In genomic region chr1:246564839-246565750, GRCh38 we compare ENCODE assay signal across 8 cellular contexts. TPM values are rescaled to one million over a fixed set of nuclear protein-coding genes. Genes with fewer than 3 reads are reported as not detected.
DNase-seq lines count a peak whose midpoint lies in the region; ATAC-seq and TF ChIP-seq lines count a peak whose summit lies in the region.

No MANE protein-coding gene starts in this region.

- H3K9me3 Mint-ChIP-seq in type B pancreatic cell = no peaks in the 10 kb centered on the region

- no peaks in the 10 kb centered on the region for H3K27me3 Mint-ChIP-seq in type B pancreatic cell

- peaks cover 0 to 50% (median 46%) of the 10 kb centered on the region in 9 donors for H3K4me1 ChIP-seq in heart right ventricle
- peaks cover 33% of the 10 kb centered on the region for H3K4me1 ChIP-seq in adipocyte (ENCODE audit: control insufficient read depth, insufficient read depth, low read length)
- H3K4me1 ChIP-seq in liver (ENCODE audit: control insufficient read depth in 4 of 4, insufficient read depth in 4 of 4, low read length in 3 of 4) = peaks cover 3 to 28% (median 17%) of the 10 kb centered on the region in 4 donors

- H3K4me1 Mint-ChIP-seq in type B pancreatic cell (ENCODE audit: unreplicated experiment) = peaks cover 15% of the 10 kb centered on the region

- H3K36me3 ChIP-seq in heart right ventricle (peaks cover 0 to 41% (median 18%) of the 10 kb centered on the region in 9 donors), adipocyte (ENCODE audit: control insufficient read depth, insufficient read depth, low read length, severe bottlenecking) (peaks cover 9% of the 10 kb centered on the region), liver (ENCODE audit: control insufficient read depth in 4 of 4, insufficient read depth in 3 of 4, low read depth in 1 of 4, low read length in 3 of 4) (peaks cover 0 to 8% (median 2%) of the 10 kb centered on the region in 4 donors)

- no peak for TF ChIP-seq RAD21 in liver (IDR thresholded peaks at IDR 0.05)

- no peaks in the 10 kb centered on the region for H3K27me3 ChIP-seq in heart right ventricle
- no peaks in the 10 kb centered on the region for H3K27me3 ChIP-seq in adipocyte (replicated peaks; ENCODE audit: control insufficient read depth, insufficient read depth, low read length)
- H3K27me3 ChIP-seq in liver (ENCODE audit: control insufficient read depth in 4 of 4, insufficient read depth in 4 of 4, low read length in 3 of 4) = no peaks in the 10 kb centered on the region

- 32 to 35% methylated on average over 33 of the region's 33 CpGs for WGBS in heart right ventricle, 2 donors
- WGBS in liver = 32% methylated on average over 33 of the region's 33 CpGs

- H3K9me3 ChIP-seq in heart right ventricle (no peaks in the 10 kb centered on the region), adipocyte (ENCODE audit: control insufficient read depth, low read length) (no peaks in the 10 kb centered on the region), liver (ENCODE audit: control insufficient read depth in 4 of 4, low read length in 3 of 4) (no peaks in the 10 kb centered on the region)

- TF ChIP-seq CTCF in heart right ventricle (IDR thresholded peaks at IDR 0.05) (no peak), liver (IDR thresholded peaks at IDR 0.05; ENCODE audit: low read depth, low read length, missing input control) (no peak), type B pancreatic cell (conservative IDR thresholded peaks at IDR 0.05) (no peak)

- peak overlapping the region; percentile 94 for H3K9ac ChIP-seq in adipocyte (ENCODE audit: low read length)
- peak overlapping the region; percentile 79 to 87 for H3K9ac ChIP-seq in liver (ENCODE audit: low read depth in 1 of 2, low read length in 2 of 2)

- H3K4me3 Mint-ChIP-seq in type B pancreatic cell = peak overlapping the region; percentile 98

- intact Hi-C loops in heart right ventricle (cut with DNase I) = loop anchor here in 7 of 10 donors (5.0 to 10.0 kb wide), 7 partner anchors 42 to 132 kb away; no protein-coding TSS in a partner anchor
- intact Hi-C loops in Right ventricle myocardium superior (cut with DNase I) = loop anchor here (5.0 kb wide), 1 partner anchor 132 kb away; no protein-coding TSS in a partner anchor

- no peak for ATAC-seq in heart right ventricle
- ATAC-seq in Right ventricle myocardium superior (ENCODE audit: poor library complexity) = no peak
- ATAC-seq in GM18907 (IDR thresholded peaks at IDR 0.05; ENCODE audit: unreplicated experiment) = no peak

- H3K27ac Mint-ChIP-seq in type B pancreatic cell = peak overlapping the region; percentile 97

- H3K36me3 Mint-ChIP-seq in type B pancreatic cell = no peaks in the 10 kb centered on the region

- DNase-seq in heart right ventricle = no peak
- no peak for DNase-seq in Right ventricle myocardium superior
- no peak for DNase-seq in adipocyte (ENCODE audit: low read depth)
- no peak for DNase-seq in type B pancreatic cell (ENCODE audit: extremely low spot score, unreplicated experiment)
- no peak for DNase-seq in pons (ENCODE audit: low spot score)
- no peak for DNase-seq in germinal center (ENCODE audit: low spot score)

- H3K27ac ChIP-seq in heart right ventricle = peak overlapping the region in 8 of 10 donors; percentile 75 to 97 (median 93)
- peak overlapping the region; percentile 92 to 96 for H3K27ac ChIP-seq in liver (ENCODE audit: low read depth in 1 of 2, low read length in 2 of 2)

- H3K4me3 ChIP-seq in heart right ventricle = peak overlapping the region; percentile 75 to 98 (median 89)
- peak overlapping the region; percentile 99 for H3K4me3 ChIP-seq in adipocyte (ENCODE audit: low read length)
- H3K4me3 ChIP-seq in liver (ENCODE audit: low read depth in 1 of 3, low read length in 3 of 3) = peak overlapping the region; percentile 59 to 99 (median 91)

TF ChIP-seq in liver, 16 proteins besides CTCF, POLR2A, EP300 and RAD21:
- TF ChIP-seq FOXA1 (IDR thresholded peaks at IDR 0.05) = no peak

RNA-seq across cellular contexts. Expression of gene TFB2M, which starts 1.0 kb away (rescaled TPM):
- total RNA-seq in heart right ventricle (10 to 100 TPM; 10.1 to 16.5 (median 13.6) TPM), Right ventricle myocardium superior (18.6 TPM), liver (10 to 100 TPM; 15.0 to 26.4 TPM), type B pancreatic cell (ENCODE audit: low replicate concordance) (12.9 and 14.7 TPM in 2 replicates)
- polyA plus RNA-seq in heart right ventricle (1 to 10 TPM; 2.9 to 9.9 TPM), liver (10 to 100 TPM; 21.9 to 25.2 TPM)

RNA-seq across cellular contexts. Expression of gene CNST, which starts 1.2 kb away (rescaled TPM):
- total RNA-seq in heart right ventricle (10 to 100 TPM; 13.1 to 24.4 (median 15.4) TPM), Right ventricle myocardium superior (21.0 TPM), liver (10 to 100 TPM; 12.7 to 36.3 TPM), type B pancreatic cell (ENCODE audit: low replicate concordance) (15.5 and 17.9 TPM in 2 replicates)
- polyA plus RNA-seq in heart right ventricle (1 to 10 TPM; 5.6 to 6.6 TPM), liver (10 to 100 TPM in 1 of 2 donors, 1 to 10 TPM in 1; 6.1 to 11.6 TPM)

RNA-seq across cellular contexts. Expression of gene SMYD3, which starts 58.0 kb away (rescaled TPM):
- total RNA-seq in heart right ventricle (10 to 100 TPM in 3 of 10 donors, 1 to 10 TPM in 7; 6.1 to 13.9 (median 8.1) TPM), Right ventricle myocardium superior (9.4 TPM), liver (1 to 10 TPM; 7.9 to 9.1 TPM), type B pancreatic cell (ENCODE audit: low replicate concordance) (14.9 and 19.4 TPM in 2 replicates)
- polyA plus RNA-seq in heart right ventricle (10 to 100 TPM in 1 of 2 donors, 1 to 10 TPM in 1; 5.9 to 10.0 TPM), liver (1 to 10 TPM; 3.1 to 8.1 TPM)
